ENCODE assay signal across 8 cellular contexts in genomic region chr1:248839168-248839555, GRCh38. TPM values are rescaled to one million over a fixed set of nuclear protein-coding genes. Genes with fewer than 3 reads are reported as not detected.
DNase-seq lines count a peak whose midpoint lies in the region; ATAC-seq and TF ChIP-seq lines count a peak whose summit lies in the region.

No MANE protein-coding gene starts in this region.

- no peak overlapping the region for H3K4me3 Mint-ChIP-seq in stimulated activated memory B cell treated with anti-CD40 and anti-IgM and Interleukin-4, amounts not matched to agents 10 μg/mL and 1 μg/mL and 100 μg/mL, for 72 hours

- no peak for ATAC-seq in foreskin keratinocyte
- ATAC-seq in gastrocnemius medialis = peak; percentile 3 to 9
- no peak for ATAC-seq in GM19397 (IDR thresholded peaks at IDR 0.05; ENCODE audit: unreplicated experiment)
- no peak for ATAC-seq in HG02870 (IDR thresholded peaks at IDR 0.05; ENCODE audit: unreplicated experiment)
- ATAC-seq in stimulated activated memory B cell treated with anti-CD40 and anti-IgM and Interleukin-4, amounts not matched to agents 10 μg/mL and 1 μg/mL and 100 μg/mL, for 72 hours = no peak
- no peak for ATAC-seq in HG02970 (IDR thresholded peaks at IDR 0.05; ENCODE audit: low FRiP score, unreplicated experiment)

- H3K4me1 ChIP-seq in GM23248 (ENCODE audit: insufficient read depth) = peaks cover 26% of the 10 kb centered on the region
- peaks cover 22% of the 10 kb centered on the region for H3K4me1 ChIP-seq in foreskin keratinocyte
- H3K4me1 ChIP-seq in gastrocnemius medialis = peaks cover 50 to 57% of the 10 kb centered on the region in 2 donors

- peaks cover 33% of the 10 kb centered on the region for H3K4me1 Mint-ChIP-seq in stimulated activated memory B cell treated with anti-CD40 and anti-IgM and Interleukin-4, amounts not matched to agents 10 μg/mL and 1 μg/mL and 100 μg/mL, for 72 hours

- H3K9me3 ChIP-seq in GM23248 (ENCODE audit: low read depth) = no peaks in the 10 kb centered on the region
- H3K9me3 ChIP-seq in SK-N-MC (ENCODE audit: low read depth, low read length) = no peaks in the 10 kb centered on the region
- H3K9me3 ChIP-seq in gastrocnemius medialis = no peaks in the 10 kb centered on the region

- H3K4me2 ChIP-seq in GM23248 (ENCODE audit: unreplicated experiment) = peak overlapping the region; percentile 89

- peaks cover 23% of the 10 kb centered on the region for H3F3A ChIP-seq in GM23248 (ENCODE audit: insufficient read depth)

- no peak overlapping the region for H3K27ac Mint-ChIP-seq in stimulated activated memory B cell treated with anti-CD40 and anti-IgM and Interleukin-4, amounts not matched to agents 10 μg/mL and 1 μg/mL and 100 μg/mL, for 72 hours

- peak overlapping the region; percentile 74 for H2AFZ ChIP-seq in GM23248

- peak overlapping the region; percentile 99 for H3K27ac ChIP-seq in GM23248
- no peak overlapping the region for H3K27ac ChIP-seq in SK-N-MC
- peak overlapping the region; percentile 75 for H3K27ac ChIP-seq in foreskin keratinocyte
- peak overlapping the region; percentile 95 to 100 (median 98) for H3K27ac ChIP-seq in gastrocnemius medialis

- no peaks in the 10 kb centered on the region for H3K36me3 ChIP-seq in GM23248 (ENCODE audit: low read depth)
- no peaks in the 10 kb centered on the region for H3K36me3 ChIP-seq in SK-N-MC (ENCODE audit: insufficient read depth, low read length)
- H3K36me3 ChIP-seq in gastrocnemius medialis = no peaks in the 10 kb centered on the region

- no peak for TF ChIP-seq POLR2A in gastrocnemius medialis (IDR thresholded peaks at IDR 0.05)

- no peaks in the 10 kb centered on the region for H3K9me2 ChIP-seq in GM23248 (ENCODE audit: insufficient read depth)

- H3K27me3 Mint-ChIP-seq in stimulated activated memory B cell treated with anti-CD40 and anti-IgM and Interleukin-4, amounts not matched to agents 10 μg/mL and 1 μg/mL and 100 μg/mL, for 72 hours = no peaks in the 10 kb centered on the region

- H3K9me3 Mint-ChIP-seq in stimulated activated memory B cell treated with anti-CD40 and anti-IgM and Interleukin-4, amounts not matched to agents 10 μg/mL and 1 μg/mL and 100 μg/mL, for 72 hours = no peaks in the 10 kb centered on the region

- no peaks in the 10 kb centered on the region for H4K20me1 ChIP-seq in GM23248 (ENCODE audit: insufficient read depth)

- no peaks in the 10 kb centered on the region for H3K27me3 ChIP-seq in GM23248 (replicated peaks; ENCODE audit: insufficient read depth)
- no peaks in the 10 kb centered on the region for H3K27me3 ChIP-seq in foreskin keratinocyte
- H3K27me3 ChIP-seq in gastrocnemius medialis = no peaks in the 10 kb centered on the region

- H3K4me3 ChIP-seq in GM23248 (peak overlapping the region; percentile 81), SK-N-MC (peak overlapping the region; percentile 90), gastrocnemius medialis (peak overlapping the region; percentile 68 to 98 (median 83))

- H3K79me2 ChIP-seq in GM23248 (ENCODE audit: insufficient read depth) = peaks cover 48% of the 10 kb centered on the region

- H3K9ac ChIP-seq in GM23248 = peak overlapping the region; percentile 98
- H3K9ac ChIP-seq in SK-N-MC (ENCODE audit: insufficient read length) = peak overlapping the region; percentile 77

- peaks cover 5% of the 10 kb centered on the region for H3K36me3 Mint-ChIP-seq in stimulated activated memory B cell treated with anti-CD40 and anti-IgM and Interleukin-4, amounts not matched to agents 10 μg/mL and 1 μg/mL and 100 μg/mL, for 72 hours

- 7 to 15% methylated on average over 10 of the region's 10 CpGs for WGBS in GM23248 (ENCODE audit: low coverage in 1 of 2, low lambda C conversion rate in 2 of 2, missing lambda C conversion rate in 2 of 2), 2 experiments

- no peak for TF ChIP-seq CTCF in foreskin keratinocyte (conservative IDR thresholded peaks at IDR 0.05)
- no peak for TF ChIP-seq CTCF in gastrocnemius medialis (IDR thresholded peaks at IDR 0.05 in 4 of 5, conservative IDR thresholded peaks at IDR 0.05 in 1 of 5)

- in situ Hi-C loops in GM23248 (cut with MboI) (no loop called here), gastrocnemius medialis (cut with MboI; ENCODE audit: low sequenced_read_pairs in 4 of 4) (no loop called here)

- intact Hi-C loops in gastrocnemius medialis (cut with DNase I; ENCODE audit: low total_unique reads) = no loop called here

- DNase-seq in GM23248 (no peak), SK-N-MC (ENCODE audit: low read depth, low spot score) (no peak), foreskin keratinocyte (no peak), gastrocnemius medialis (no peak)

RNA-seq across cellular contexts. Expression of gene ZNF672, which starts 1.1 kb away (rescaled TPM):
- total RNA-seq in GM23248 (2014; rRNA removed; shearing (Covaris generic)) = 13.5 and 13.8 TPM in 2 replicates
- 10.5 and 11.6 TPM in 2 replicates for polyA plus RNA-seq in GM23248 (2016; fragmentation: Nextera tagmentation; extraction: Ambion mirVana)
- total RNA-seq in foreskin keratinocyte = 14.9 and 16.1 TPM in 2 replicates
- polyA plus RNA-seq in foreskin keratinocyte = 13.3 and 15.9 TPM in 2 replicates
- total RNA-seq in gastrocnemius medialis = 10 to 100 TPM; 41.9 to 81.0 (median 59.0) TPM

RNA-seq across cellular contexts. Expression of gene SH3BP5L, which starts 13.4 kb away (rescaled TPM):
- 46.4 and 64.4 TPM in 2 replicates for total RNA-seq in GM23248 (2014; rRNA removed; shearing (Covaris generic))
- polyA plus RNA-seq in GM23248 (2016; fragmentation: Nextera tagmentation; extraction: Ambion mirVana) = 5.3 and 5.9 TPM in 2 replicates
- 16.8 and 18.5 TPM in 2 replicates for total RNA-seq in foreskin keratinocyte
- polyA plus RNA-seq in foreskin keratinocyte = 13.5 and 15.4 TPM in 2 replicates
- 10 to 100 TPM; 15.7 to 26.4 (median 22.8) TPM for total RNA-seq in gastrocnemius medialis

RNA-seq across cellular contexts. Expression of gene ZNF692, which starts 19.7 kb away (rescaled TPM):
- total RNA-seq in GM23248 (2014; rRNA removed; shearing (Covaris generic)) = 17.0 and 21.5 TPM in 2 replicates
- polyA plus RNA-seq in GM23248 (2016; fragmentation: Nextera tagmentation; extraction: Ambion mirVana) (16.2 and 16.7 TPM in 2 replicates), foreskin keratinocyte (33.1 and 33.8 TPM in 2 replicates)
- total RNA-seq in foreskin keratinocyte (26.2 and 27.3 TPM in 2 replicates), gastrocnemius medialis (10 to 100 TPM in 3 of 4 donors, 1 to 10 TPM in 1; 8.0 to 38.0 (median 13.9) TPM)

Comparison
In these comparisons a context has a peak if more than half of its experiments do, and no peak if none do; other contexts are left out.
1. ATAC-seq: peak in gastrocnemius medialis (2 of 2); none in foreskin keratinocyte (single experiment), GM19397 (single experiment), HG02870 (single experiment), stimulated activated memory B cell treated with anti-CD40 and anti-IgM and Interleukin-4, amounts not matched to agents 10 μg/mL and 1 μg/mL and 100 μg/mL, for 72 hours (single experiment) and HG02970 (single experiment).
2. Peak in every context shown above with its lines, with median percentiles within 50 percentile points of each other: H3K4me3 ChIP-seq.